15 cellular contexts compared by ENCODE assay signal in genomic region chr11:45209480-45209879, GRCh38.
DNase-seq lines count a peak whose midpoint lies in the region; ATAC-seq and TF ChIP-seq lines count a peak whose summit lies in the region.
"Had no signal": no experiment of that assay in that cellular context is flagged by ENCODE, and none has a peak within 500 bp of the region (broad histone marks: within the 10 kb centered on the region; RNA-seq: fewer than 3 reads in every experiment).

No MANE protein-coding gene starts in this region.

- H3K36me3 ChIP-seq in hepatocyte (replicated peaks; ENCODE audit: insufficient read depth, low read depth) (no peaks in the 10 kb centered on the region), prostate gland (peaks cover 0 to 10% of the 10 kb centered on the region in 2 donors), urinary bladder (ENCODE audit: insufficient read depth) (peaks cover 3% of the 10 kb centered on the region)
- H3K36me3 ChIP-seq: SJSA1 had no signal

- H4K20me1 ChIP-seq in hepatocyte (ENCODE audit: insufficient read depth, poor library complexity, severe bottlenecking), result no peaks in the 10 kb centered on the region

- DNase-seq in DMS153 treated with DMSO at 0.1 percent for 48 hours (lab: John Stamatoyannopoulos, UW; ENCODE audit: unreplicated experiment) (peak; percentile 28), DMS153 (lab: John Stamatoyannopoulos, UW) (no peak), hepatocyte (ENCODE audit: low spot score) (no peak), prostate gland (ENCODE audit: low spot score) (no peak), KG1 (lab: John Stamatoyannopoulos, UW) (no peak)
- no peak for DNase-seq in central memory CD4-positive, alpha-beta T cell
- DNase-seq: activated CD8-positive, alpha-beta memory T cell treated with anti-CD3 and anti-CD28 coated beads, Interleukin-2, amount 50 U/mL, for 4 hours; Caco-2; NCI-H1436 treated with DMSO at 0.1 percent for 48 hours; stimulated activated naive CD4-positive, alpha-beta T cell had no signal

- no peak for TF ChIP-seq POLR2A in prostate gland (IDR thresholded peaks at IDR 0.05)

- peaks cover 31% of the 10 kb centered on the region for H3K4me1 ChIP-seq in hepatocyte (ENCODE audit: insufficient read depth)
- peaks cover 9% of the 10 kb centered on the region for H3K4me1 ChIP-seq in prostate gland (replicated peaks)
- no peaks in the 10 kb centered on the region for H3K4me1 ChIP-seq in urinary bladder (ENCODE audit: insufficient read depth)
- H3K4me1 ChIP-seq: Caco-2, SJSA1 had no signal

- TF ChIP-seq CTCF in hepatocyte (IDR thresholded peaks at IDR 0.05; ENCODE audit: poor library complexity) (no peak), prostate gland (IDR thresholded peaks at IDR 0.05) (no peak)

- no peak for ATAC-seq in GM18867 (IDR thresholded peaks at IDR 0.05; ENCODE audit: unreplicated experiment)

- no peaks in the 10 kb centered on the region for H3K9me3 ChIP-seq in hepatocyte (ENCODE audit: low read depth)
- H3K9me3 ChIP-seq in prostate gland, result no peaks in the 10 kb centered on the region
- H3K9me3 ChIP-seq: Caco-2, mucosa of descending colon, SJSA1 had no signal

- WGBS in hepatocyte (ENCODE audit: low lambda C conversion rate, missing lambda C conversion rate), result 41% methylated on average over 11 of the region's 11 CpGs
- WGBS in prostate gland, result 40% methylated on average over 11 of the region's 11 CpGs
- 29% methylated on average over 11 of the region's 11 CpGs for WGBS in urinary bladder

- no peaks in the 10 kb centered on the region for H3K27me3 ChIP-seq in hepatocyte
- no peaks in the 10 kb centered on the region for H3K27me3 ChIP-seq in prostate gland (replicated peaks; ENCODE audit: insufficient read depth)
- H3K27me3 ChIP-seq: SJSA1 had no signal

- intact Hi-C loops in prostate gland (cut with DNase I), result loop anchor here (5.0 to 10.0 kb wide), 3 partner anchors 47 to 123 kb away; no protein-coding TSS in a partner anchor

- no peak overlapping the region for H3K4me3 ChIP-seq in hepatocyte
- H3K4me3 ChIP-seq in prostate gland, result no peak overlapping the region
- no peak overlapping the region for H3K4me3 ChIP-seq in urinary bladder (ENCODE audit: low read depth, low read length)
- H3K4me3 ChIP-seq: mucosa of descending colon, SJSA1 had no signal

- H3K4me2 ChIP-seq in hepatocyte, result peak overlapping the region; percentile 56

- no peaks in the 10 kb centered on the region for H3K9me2 ChIP-seq in hepatocyte (replicated peaks; ENCODE audit: insufficient read depth)

- H3K27ac ChIP-seq in hepatocyte (peak overlapping the region; percentile 88), prostate gland (peak overlapping the region; percentile 76 to 82), urinary bladder (ENCODE audit: low read depth) (peak overlapping the region; percentile 54)
- H3K27ac ChIP-seq: 22Rv1, SJSA1 had no signal

- H3K79me2 ChIP-seq in hepatocyte, result peaks cover 16% of the 10 kb centered on the region

- no peak overlapping the region for H2AFZ ChIP-seq in hepatocyte
